In the genomic region with DNA sequence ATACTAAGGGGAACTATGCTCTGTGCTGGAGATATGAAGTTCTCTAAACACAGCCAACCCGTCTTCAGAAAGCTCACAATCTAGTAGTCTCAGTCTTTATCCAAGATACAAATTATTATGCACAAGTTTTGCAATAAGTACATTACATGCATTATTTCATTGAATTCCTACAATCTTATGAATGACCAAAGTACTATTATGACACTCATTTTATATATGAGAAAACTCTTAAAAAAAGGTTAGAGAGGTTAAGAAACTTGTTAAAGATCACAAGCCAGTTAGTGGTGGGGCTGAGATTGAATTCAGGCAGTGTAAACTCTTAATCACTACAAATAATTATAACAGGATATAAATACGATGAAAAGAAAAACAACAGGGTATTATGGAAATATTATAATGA, we compare ENCODE assay signal across 34 cellular contexts.
"Had no signal": no experiment of that assay in that cellular context is flagged by ENCODE, and none has a peak within 500 bp of the region (broad histone marks: within the 10 kb centered on the region; RNA-seq: fewer than 3 reads in every experiment).

No MANE protein-coding gene starts in this region.

- H3K27me3 ChIP-seq: MG63 had no signal

- H3K9me3 ChIP-seq: MG63 had no signal

- DNase-seq: Karpas-422, Kasumi-1, MG63, MM.1S, MV-4-11, NCI-H1048, NCI-H1092, NCI-H1092 treated with DMSO at 0.1 percent for 48 hours, NCI-H1105, NCI-H1105 treated with DMSO at 0.1 percent for 48 hours, NCI-H1417, NCI-H1417 treated with DMSO at 0.1 percent for 48 hours, NCI-H1436, NCI-H1436 treated with DMSO at 0.1 percent for 48 hours, NCI-H146, NCI-H1694, NCI-H1694 treated with DMSO at 0.1 percent for 48 hours, NCI-H187, NCI-H187 treated with DMSO at 0.1 percent for 48 hours, NCI-H1930, NCI-H2029, NCI-H2029 treated with DMSO at 0.1 percent for 48 hours, NCI-H2081, NCI-H2081 treated with DMSO at 0.1 percent for 48 hours, NCI-H2107, NCI-H2171, NCI-H2171 treated with DMSO at 0.1 percent for 48 hours, NCI-H2227 treated with DMSO at 0.1 percent for 48 hours, NCI-H226, NCI-H345, NCI-H446, NCI-H446 treated with DMSO at 0.1 percent for 48 hours, NCI-H510A, NCI-H510A treated with DMSO at 0.1 percent for 48 hours had no signal

- H3K4me3 ChIP-seq: MG63 had no signal
